In the genomic region with DNA sequence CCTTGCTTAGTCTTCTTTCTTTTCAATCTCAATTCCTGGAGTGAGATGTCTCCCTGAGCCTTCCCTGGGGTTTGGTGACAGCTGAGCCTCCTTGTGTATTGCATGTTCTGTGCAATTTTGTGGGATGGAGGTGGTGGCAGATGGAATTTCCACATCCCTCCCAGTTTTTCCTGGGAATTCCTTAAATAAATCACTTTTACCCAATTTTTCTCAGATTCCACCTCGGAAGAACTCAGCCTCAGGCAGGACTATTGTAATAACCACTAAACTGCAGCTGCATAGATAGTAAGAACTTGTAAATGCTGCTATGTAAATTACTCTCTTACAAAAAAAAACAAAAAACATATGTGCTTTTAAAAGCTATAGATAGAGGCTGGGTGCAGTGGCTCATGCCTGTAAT, we compare ENCODE assay signal across 1 cellular context.
TF ChIP-seq lines count a peak whose summit lies in the region.

No MANE protein-coding gene starts in this region.

TF ChIP-seq in IMR-90, 13 proteins besides CTCF, POLR2A, EP300 and RAD21 (continued from another document):
- TF ChIP-seq CHD1 (IDR thresholded peaks at IDR 0.05; ENCODE audit: low read depth, low read length) = no peak
- TF ChIP-seq MAZ (IDR thresholded peaks at IDR 0.05; ENCODE audit: borderline replicate concordance, low read depth, low read length) = no peak
